1 cellular context compared by ENCODE assay signal in genomic region chr11:86824139-86824538, GRCh38. TPM values are rescaled to one million over a fixed set of nuclear protein-coding genes. Genes with fewer than 3 reads are reported as not detected.
"Had no signal": no experiment of that assay in that cellular context is flagged by ENCODE, and none has a peak within 500 bp of the region (broad histone marks: within the 10 kb centered on the region; RNA-seq: fewer than 3 reads in every experiment).

No MANE protein-coding gene starts in this region.

RNA-seq across cellular contexts. Expression of gene PRSS23, which starts 23.8 kb away (rescaled TPM):
- total RNA-seq: OCI-LY7 had no signal
